10 cellular contexts compared by ENCODE assay signal in the genomic region with DNA sequence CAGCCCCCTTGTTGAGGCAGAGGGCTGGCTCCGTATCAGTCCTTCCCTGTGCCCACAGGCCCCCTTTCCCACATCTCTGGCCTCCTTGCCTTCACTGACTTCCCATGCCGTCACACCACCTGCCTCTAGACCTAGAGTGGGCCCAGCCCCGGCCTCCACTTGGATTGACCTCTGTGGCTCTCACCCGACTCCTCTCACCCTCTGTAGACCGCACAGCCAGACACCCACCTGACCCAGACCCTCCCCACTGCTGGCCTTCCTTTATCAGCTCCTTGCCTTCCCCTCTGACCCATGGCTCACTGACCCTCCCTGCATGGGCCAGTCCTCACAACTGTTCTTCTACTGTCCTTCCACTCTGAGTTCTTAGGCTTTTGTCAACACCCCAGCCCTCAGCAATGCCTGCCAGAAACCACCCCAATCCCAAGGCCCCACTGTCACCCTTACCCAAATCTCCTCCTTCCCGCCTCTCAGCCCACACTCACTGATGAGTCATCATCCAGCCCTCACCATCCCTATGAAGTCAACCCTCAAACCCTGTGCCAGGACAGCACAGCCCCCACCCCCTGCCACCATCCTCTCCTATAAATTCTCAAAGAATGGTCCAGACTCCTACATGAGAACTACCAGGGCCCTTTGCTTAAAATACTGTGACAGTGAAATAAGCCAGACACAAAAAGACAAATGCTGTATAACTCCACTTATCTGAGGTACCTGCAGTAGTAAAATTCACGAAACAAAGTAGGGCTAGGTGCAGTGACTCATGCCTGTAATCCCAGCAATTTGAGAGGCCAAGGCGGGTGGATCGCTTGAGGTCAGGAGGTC. TPM values are rescaled to one million over a fixed set of nuclear protein-coding genes. Genes with fewer than 3 reads are reported as not detected.
DNase-seq lines count a peak whose midpoint lies in the region; ATAC-seq and TF ChIP-seq lines count a peak whose summit lies in the region.
"Had no signal": no experiment of that assay in that cellular context is flagged by ENCODE, and none has a peak within 500 bp of the region (broad histone marks: within the 10 kb centered on the region; RNA-seq: fewer than 3 reads in every experiment).

No MANE protein-coding gene starts in this region.

- H3K9ac ChIP-seq in mesendoderm (ENCODE audit: low read length): no peak overlapping the region

- H3K27me3 ChIP-seq in A673 (replicated peaks; ENCODE audit: insufficient read depth, low read depth, low read length, poor library complexity) (no peaks in the 10 kb centered on the region), mesendoderm (ENCODE audit: insufficient read depth, low read length, poor library complexity) (no peaks in the 10 kb centered on the region)

- DNase-seq in A673 (ENCODE audit: low spot score) (peak; percentile 71), HT1080 (ENCODE audit: low read depth) (peak; percentile 75), astrocyte of the hippocampus (ENCODE audit: low read depth, low spot score) (peak; percentile 68), mesendoderm (peak; percentile 60), kidney glomerular epithelial cell (lab: John Stamatoyannopoulos, UW) (no peak)
- DNase-seq in stimulated activated CD4-positive, alpha-beta T cell treated with anti-CD3 and anti-CD28 coated beads, Interleukin-4, amount 100 ng/mL, for 4 hours: no peak
- no peak for DNase-seq in activated CD4-positive, alpha-beta T cell treated with anti-CD3 and anti-CD28 coated beads, Interleukin-2, amount 50 U/mL, for 48 hours
- DNase-seq: CD4-positive, CD25-positive, alpha-beta regulatory T cell; central memory CD4-positive, alpha-beta T cell had no signal

- H3K36me3 ChIP-seq in A673 (ENCODE audit: insufficient read depth, low read length, poor library complexity, severe bottlenecking) (no peaks in the 10 kb centered on the region), mesendoderm (ENCODE audit: control insufficient read depth, insufficient read depth, low read length) (no peaks in the 10 kb centered on the region)

- H4K8ac ChIP-seq in mesendoderm (ENCODE audit: low read depth, low read length): no peak overlapping the region

- H3K56ac ChIP-seq in mesendoderm (ENCODE audit: low read length): peak overlapping the region; percentile 34

- H3K4me2 ChIP-seq in mesendoderm (ENCODE audit: low read length): no peak overlapping the region

- H3K4me1 ChIP-seq in A673 (ENCODE audit: insufficient read depth, low read length, poor library complexity, severe bottlenecking): peaks cover 6% of the 10 kb centered on the region
- no peaks in the 10 kb centered on the region for H3K4me1 ChIP-seq in mesendoderm (ENCODE audit: control insufficient read depth, low read depth, low read length)

- no peak for TF ChIP-seq CTCF in A673 (conservative IDR thresholded peaks at IDR 0.05; ENCODE audit: low read depth, low read length)

- CTCF ChIA-PET in A673 (lab: Charles Lee): no interaction called here

- H3K27ac ChIP-seq in A673 (ENCODE audit: low read depth, low read length, poor library complexity, severe bottlenecking) (no peak overlapping the region), mesendoderm (ENCODE audit: low read depth, low read length) (no peak overlapping the region)

- no CpG with 5 or more reads among the region's 9 CpGs for WGBS in mesendoderm (ENCODE audit: extremely low coverage, insufficient coverage, low lambda C conversion rate)

- no peak overlapping the region for H2AK5ac ChIP-seq in mesendoderm (ENCODE audit: low read length)

- no peak overlapping the region for H2BK120ac ChIP-seq in mesendoderm (ENCODE audit: low read depth, low read length)

- no peak for ATAC-seq in GM18519 (IDR thresholded peaks at IDR 0.05; ENCODE audit: low FRiP score, unreplicated experiment)

- H4K5ac ChIP-seq in mesendoderm (ENCODE audit: low read length): no peak overlapping the region

- no peak overlapping the region for H2BK5ac ChIP-seq in mesendoderm (ENCODE audit: low read length)

- H3K79me2 ChIP-seq in mesendoderm (ENCODE audit: control insufficient read depth, insufficient read depth, low read length): no peaks in the 10 kb centered on the region

- no peaks in the 10 kb centered on the region for H3K9me3 ChIP-seq in A673 (ENCODE audit: low read depth, low read length, poor library complexity, severe bottlenecking)

- H3K79me1 ChIP-seq in mesendoderm (ENCODE audit: low read length): no peaks in the 10 kb centered on the region

- H3K4me3 ChIP-seq in A673 (ENCODE audit: low read depth, low read length, poor library complexity, severe bottlenecking) (no peak overlapping the region), mesendoderm (ENCODE audit: low read length) (no peak overlapping the region)

- POLR2A ChIA-PET in A673 (lab: Charles Lee; ENCODE audit: low non-redundant PET): no interaction called here

- no peak overlapping the region for H3K18ac ChIP-seq in mesendoderm (ENCODE audit: low read length)

- H3K4ac ChIP-seq in mesendoderm (ENCODE audit: low read depth, low read length): no peak overlapping the region

- intact Hi-C loops in A673 (cut with micrococcal nuclease; ENCODE audit: unreplicated experiment): no loop called here

- H2BK15ac ChIP-seq in mesendoderm (replicated peaks; ENCODE audit: low read depth): no peak overlapping the region

- no TSS peak for BruUV-seq in A673 (replicated peaks; lab: Mats Ljungman, UMichigan)

- no peak overlapping the region for H3K23ac ChIP-seq in mesendoderm (ENCODE audit: low read length)

RNA-seq across cellular contexts. Expression of a gene that starts 53.4 kb away (rescaled TPM):
- total RNA-seq in A673 (2021): not detected in 2 replicates
- not detected in 2 replicates for total RNA-seq in HT1080 (2014; rRNA removed; shearing (Covaris generic))
- polyA plus RNA-seq in HT1080 (2015; cell fraction: cytosol; rRNA removed): not detected in 2 replicates
- not detected in 2 replicates for polyA plus RNA-seq in HT1080 (2015; cell fraction: nucleus; rRNA removed)
- not detected for polyA plus RNA-seq in mesendoderm (2013, experiment 1 of 2)
- polyA plus RNA-seq in mesendoderm (2013, experiment 2 of 2): not detected
- total RNA-seq: CD4-positive, CD25-positive, alpha-beta regulatory T cell had no signal
- polyA plus RNA-seq: CD4-positive, CD25-positive, alpha-beta regulatory T cell had no signal

Comparison
In these comparisons a context has a peak if more than half of its experiments do, and no peak if none do; other contexts are left out.
1. DNase-seq: peak in A673 (single experiment), HT1080 (single experiment), astrocyte of the hippocampus (single experiment) and mesendoderm (single experiment); none in kidney glomerular epithelial cell (single experiment), stimulated activated CD4-positive, alpha-beta T cell treated with anti-CD3 and anti-CD28 coated beads, Interleukin-4, amount 100 ng/mL, for 4 hours (0 of 2) and activated CD4-positive, alpha-beta T cell treated with anti-CD3 and anti-CD28 coated beads, Interleukin-2, amount 50 U/mL, for 48 hours (0 of 2).